Comparison of ENCODE assay signal across 9 cellular contexts in the genomic region with DNA sequence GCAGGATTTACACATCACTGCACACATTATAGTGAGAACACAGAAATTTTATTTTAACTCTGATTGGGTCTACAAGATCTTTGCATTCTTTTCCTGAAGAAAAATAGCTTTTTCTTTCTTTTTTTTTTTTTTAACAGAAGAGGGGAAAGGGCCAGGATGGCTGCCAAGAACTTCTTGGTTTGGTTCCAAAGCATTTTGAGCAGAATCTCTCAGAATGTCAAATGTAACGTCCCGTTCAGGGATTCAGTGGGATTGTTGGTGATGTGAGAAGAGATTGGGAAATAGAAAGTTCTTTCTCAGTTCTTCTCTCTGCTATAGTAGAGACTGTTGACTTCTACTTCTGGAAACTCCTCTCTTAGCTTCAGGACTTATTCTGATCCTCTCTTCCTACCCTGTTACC.
DNase-seq lines count a peak whose midpoint lies in the region; ATAC-seq and TF ChIP-seq lines count a peak whose summit lies in the region.
"Had no signal": no experiment of that assay in that cellular context is flagged by ENCODE, and none has a peak within 500 bp of the region (broad histone marks: within the 10 kb centered on the region; RNA-seq: fewer than 3 reads in every experiment).

No MANE protein-coding gene starts in this region.

- POLR2A ChIA-PET in Panc1 (lab: Charles Lee) = no interaction called here

- intact Hi-C loops in Panc1 (cut with micrococcal nuclease; ENCODE audit: unreplicated experiment) (no loop called here), left cardiac atrium (cut with DNase I) (no loop called here)

- DNase-seq in Panc1 (ENCODE audit: low read depth, low spot score) (no peak), left cardiac atrium (no peak), NK-92 (lab: John Stamatoyannopoulos, UW; ENCODE audit: unreplicated experiment) (no peak), A172 (ENCODE audit: low spot score) (no peak)
- DNase-seq: activated CD4-positive, CD25-positive, alpha-beta regulatory T cell treated with anti-CD3 and anti-CD28 coated beads, Interleukin-2, amount 50 U/mL, for 72 hours had no signal

- H3K27me3 ChIP-seq in Panc1 (ENCODE audit: control insufficient read depth, insufficient read depth, low read length) (no peaks in the 10 kb centered on the region), subcutaneous abdominal adipose tissue (ENCODE audit: control insufficient read depth in 5 of 5, insufficient read depth in 4 of 5, low read length in 5 of 5) (no peaks in the 10 kb centered on the region)

- H3K36me3 ChIP-seq in Panc1 (ENCODE audit: control insufficient read depth, insufficient read depth, low read length) (no peaks in the 10 kb centered on the region), subcutaneous abdominal adipose tissue (ENCODE audit: control insufficient read depth in 5 of 5, insufficient read depth in 5 of 5, low read length in 5 of 5) (no peaks in the 10 kb centered on the region)

- H3K9me3 ChIP-seq in Panc1 (ENCODE audit: control insufficient read depth, insufficient read depth, low read depth, low read length) (no peaks in the 10 kb centered on the region), subcutaneous abdominal adipose tissue (ENCODE audit: control insufficient read depth in 5 of 5, low read length in 5 of 5) (no peaks in the 10 kb centered on the region)

- H3K4me3 ChIP-seq in Panc1 (ENCODE audit: low read depth in 2 of 2, low read length in 2 of 2) = no peak overlapping the region
- H3K4me3 ChIP-seq in subcutaneous abdominal adipose tissue (ENCODE audit: low read depth in 1 of 5, low read length in 5 of 5) = peak overlapping the region in 4 of 5 donors; percentile 8 to 53 (median 45)

- no peak for TF ChIP-seq CTCF in Panc1 (IDR thresholded peaks at IDR 0.05)

- H3K9ac ChIP-seq in subcutaneous abdominal adipose tissue (ENCODE audit: low read length in 5 of 5) = no peak overlapping the region

- in situ Hi-C loops in Panc1 (cut with HindIII; ENCODE audit: low pct_unique_long_range_greater_than_20kb, low sequenced_read_pairs) = no loop called here

- CTCF ChIA-PET in Panc1 (lab: Charles Lee) = no interaction called here

- peak overlapping the region; percentile 44 for H3K27ac ChIP-seq in Panc1 (ENCODE audit: low read length)
- H3K27ac ChIP-seq in subcutaneous abdominal adipose tissue (ENCODE audit: low read depth, low read length) = peak overlapping the region; percentile 49

- H3K4me1 ChIP-seq in Panc1 (ENCODE audit: control insufficient read depth, insufficient read depth, low read length) (peaks cover 15% of the 10 kb centered on the region), subcutaneous abdominal adipose tissue (ENCODE audit: control insufficient read depth in 5 of 5, insufficient read depth in 5 of 5, low read length in 5 of 5) (peaks cover 3 to 23% (median 21%) of the 10 kb centered on the region in 5 donors)

- no TSS peak for BruUV-seq in Panc1 (replicated peaks; lab: Mats Ljungman, UMichigan)

- ATAC-seq in GM21360 (IDR thresholded peaks at IDR 0.05; ENCODE audit: unreplicated experiment) (peak; percentile 12), Panc1 (no peak), left cardiac atrium (peak; percentile 61 to 84), HG03196 (IDR thresholded peaks at IDR 0.05; ENCODE audit: unreplicated experiment) (no peak), HG03342 (IDR thresholded peaks at IDR 0.05; ENCODE audit: unreplicated experiment) (no peak)

Comparison
In these comparisons a context has a peak if more than half of its experiments do, and no peak if none do; other contexts are left out.
1. ATAC-seq: peak in GM21360 (single experiment) and left cardiac atrium (2 of 2); none in Panc1 (single experiment), HG03196 (single experiment) and HG03342 (single experiment).
2. H3K4me3 ChIP-seq: peak in subcutaneous abdominal adipose tissue (4 of 5); none in Panc1 (0 of 2).